ENCODE assay signal across 15 cellular contexts in genomic region chr13:73989244-73989843, GRCh38.
DNase-seq lines count a peak whose midpoint lies in the region; ATAC-seq, FAIRE-seq and TF ChIP-seq lines count a peak whose summit lies in the region.
"Had no signal": no experiment of that assay in that cellular context is flagged by ENCODE, and none has a peak within 500 bp of the region (broad histone marks: within the 10 kb centered on the region; RNA-seq: fewer than 3 reads in every experiment).

No MANE protein-coding gene starts in this region.

- H3K36me3 Mint-ChIP-seq in activated T-cell treated with anti-CD3 and anti-CD28 coated beads, Interleukin-2, amount 50 U/mL, for 72 hours (ENCODE audit: insufficient read depth in 2 of 2) = peaks cover 0 to 1% of the 10 kb centered on the region in 2 donors
- peaks cover 17% of the 10 kb centered on the region for H3K36me3 Mint-ChIP-seq in neural progenitor cell

- CTCF ChIA-PET in H1 (lab: Charles Lee; ENCODE audit: partially characterized antibody) = interaction anchor here (1.1 kb wide), 1 partner anchor 9 kb away, joined by 4 read pairs; no protein-coding TSS in a partner anchor

- H2BK12ac ChIP-seq in H1 (ENCODE audit: low read depth, low read length) = peak overlapping the region; percentile 30; the same call in 1 of the 2 replicates

- H3K27ac Mint-ChIP-seq in activated T-cell treated with anti-CD3 and anti-CD28 coated beads, Interleukin-2, amount 50 U/mL, for 72 hours = peak overlapping the region; percentile 30
- H3K27ac Mint-ChIP-seq in neural progenitor cell = peak overlapping the region; percentile 13

- no peak overlapping the region for H2AK5ac ChIP-seq in H1 (ENCODE audit: low read depth, low read length)

- H4K20me1 ChIP-seq in Karpas-422 (ENCODE audit: insufficient read depth, low read depth, low read length) = no peaks in the 10 kb centered on the region
- no peaks in the 10 kb centered on the region for H4K20me1 ChIP-seq in H1 (replicated peaks in 1 of 2; ENCODE audit: control insufficient read depth in 1 of 2, insufficient read depth in 2 of 2, low read length in 2 of 2)
- no peaks in the 10 kb centered on the region for H4K20me1 ChIP-seq in neural progenitor cell (ENCODE audit: low read depth)

- no peak overlapping the region for H3K23ac ChIP-seq in H1 (ENCODE audit: insufficient read length)

- no peak for DNase-seq in activated T-cell treated with anti-CD3 and anti-CD28 coated beads, Interleukin-2, amount 50 U/mL, for 72 hours
- no peak for DNase-seq in activated T-cell treated with anti-CD3 and anti-CD28 coated beads for 4 hours
- no peak for DNase-seq in Karpas-422
- DNase-seq in H1 (ENCODE audit: low read depth in 1 of 2, low spot score in 2 of 2) = no peak
- DNase-seq in neural progenitor cell (ENCODE audit: low spot score) = no peak
- DNase-seq in UCSD-AML1 (lab: John Stamatoyannopoulos, UW; ENCODE audit: unreplicated experiment) = no peak
- DNase-seq in psoas muscle = no peak
- DNase-seq: activated CD4-positive, alpha-beta T cell treated with anti-CD3 and anti-CD28 coated beads, Interleukin-2, amount 50 U/mL, for 48 hours; activated effector memory CD4-positive, alpha-beta T cell treated with anti-CD3 and anti-CD28 coated beads, Interleukin-2, amount 50 U/mL, for 16 hours; body of pancreas; stimulated activated CD4-positive, alpha-beta T cell treated with anti-CD3 and anti-CD28 coated beads, Interleukin-2, amount 100 ng/mL, for 24 hours; T1000 had no signal

- H3K9me3 ChIP-seq in Karpas-422 (ENCODE audit: low read length) (no peaks in the 10 kb centered on the region), H1 (ENCODE audit: insufficient read depth in 2 of 2, low read depth in 1 of 2, low read length in 1 of 2) (no peaks in the 10 kb centered on the region), neural progenitor cell (ENCODE audit: low read depth) (no peaks in the 10 kb centered on the region), psoas muscle (no peaks in the 10 kb centered on the region)
- H3K9me3 ChIP-seq: body of pancreas had no signal

- H3K4me1 ChIP-seq in Karpas-422 (ENCODE audit: low read length) (peaks cover 71% of the 10 kb centered on the region), H1 (replicated peaks in 1 of 4; ENCODE audit: control insufficient read depth in 3 of 4, insufficient read depth in 4 of 4, low read length in 3 of 4) (peaks cover 0 to 9% (median 6%) of the 10 kb centered on the region in 4 experiments; a peak in 4 of 7 replicates), neural progenitor cell (peaks cover 27% of the 10 kb centered on the region), psoas muscle (no peaks in the 10 kb centered on the region)
- H3K4me1 ChIP-seq: body of pancreas had no signal

- no peaks in the 10 kb centered on the region for H3K9me2 ChIP-seq in Karpas-422 (replicated peaks; ENCODE audit: insufficient read depth, low read length)

- H3K14ac ChIP-seq in H1 (ENCODE audit: insufficient read length) = no peak overlapping the region

- no peak for TF ChIP-seq EP300 in H1 (IDR thresholded peaks at IDR 0.05; ENCODE audit: borderline replicate concordance in 1 of 2, low read depth in 2 of 2, low read length in 2 of 2)

- no peak overlapping the region for H2BK5ac ChIP-seq in H1 (ENCODE audit: low read depth, low read length)

- H3K27ac ChIP-seq in Karpas-422 (ENCODE audit: low read length) = peak overlapping the region; percentile 98
- H3K27ac ChIP-seq in H1 (ENCODE audit: low read depth, low read length) = no peak overlapping the region
- no peak overlapping the region for H3K27ac ChIP-seq in neural progenitor cell
- H3K27ac ChIP-seq in psoas muscle = no peak overlapping the region
- H3K27ac ChIP-seq: body of pancreas had no signal

- H2BK15ac ChIP-seq in H1 (ENCODE audit: low read length) = no peak overlapping the region

- H4K8ac ChIP-seq in H1 (ENCODE audit: extremely low read depth, insufficient read depth, low read length) = no peak overlapping the region

- no peak overlapping the region for H2BK20ac ChIP-seq in H1 (ENCODE audit: low read length)

- peak overlapping the region; percentile 24 for H3K4me2 ChIP-seq in Karpas-422 (ENCODE audit: low read depth, low read length, poor library complexity, severe bottlenecking)
- no peak overlapping the region for H3K4me2 ChIP-seq in H1 (ENCODE audit: insufficient read depth in 1 of 2, low read depth in 2 of 2, low read length in 2 of 2)
- H3K4me2 ChIP-seq in neural progenitor cell = no peak overlapping the region

- no peak overlapping the region for H3K4me3 Mint-ChIP-seq in activated T-cell treated with anti-CD3 and anti-CD28 coated beads, Interleukin-2, amount 50 U/mL, for 72 hours
- no peak overlapping the region for H3K4me3 Mint-ChIP-seq in neural progenitor cell

- peak overlapping the region; percentile 23; the same call in 1 of the 2 replicates for H3K9ac ChIP-seq in Karpas-422 (ENCODE audit: low read length)
- no peak overlapping the region for H3K9ac ChIP-seq in H1 (replicated peaks in 1 of 4; ENCODE audit: extremely low read depth in 1 of 4, low read depth in 3 of 4, low read length in 3 of 4)
- no peak overlapping the region for H3K9ac ChIP-seq in neural progenitor cell

- no peaks in the 10 kb centered on the region; the same call in 1 of the 2 replicates for H3K23me2 ChIP-seq in H1 (ENCODE audit: low read depth, low read length)

- no peak overlapping the region for H2AFZ ChIP-seq in Karpas-422 (ENCODE audit: low read length)
- no peak overlapping the region for H2AFZ ChIP-seq in H1 (ENCODE audit: low read length)
- H2AFZ ChIP-seq in neural progenitor cell (replicated peaks) = no peak overlapping the region

- peaks cover 37% of the 10 kb centered on the region for H3K4me1 Mint-ChIP-seq in activated T-cell treated with anti-CD3 and anti-CD28 coated beads, Interleukin-2, amount 50 U/mL, for 72 hours (ENCODE audit: low read depth)
- H3K4me1 Mint-ChIP-seq in neural progenitor cell = peaks cover 32% of the 10 kb centered on the region

- TF ChIP-seq POLR2A in H1 (IDR thresholded peaks at IDR 0.05; ENCODE audit: control extremely low read depth in 1 of 2, low read depth in 2 of 2, low read length in 2 of 2) = no peak

- peaks cover 12% of the 10 kb centered on the region for H3K36me3 ChIP-seq in Karpas-422 (ENCODE audit: insufficient read depth, low read length)
- no peaks in the 10 kb centered on the region for H3K36me3 ChIP-seq in H1 (ENCODE audit: control insufficient read depth in 2 of 4, insufficient read depth in 4 of 4, low read length in 3 of 4)
- H3K36me3 ChIP-seq in neural progenitor cell = no peaks in the 10 kb centered on the region
- H3K36me3 ChIP-seq in psoas muscle (ENCODE audit: insufficient read depth in 1 of 2, low read depth in 1 of 2) = peaks cover 0 to 4% of the 10 kb centered on the region in 2 donors

- POLR2A ChIA-PET in H1 (lab: Charles Lee; ENCODE audit: partially characterized antibody) = no interaction called here

- H3K27me3 ChIP-seq in Karpas-422 (ENCODE audit: low read length) (no peaks in the 10 kb centered on the region), H1 (replicated peaks in 1 of 4; ENCODE audit: control insufficient read depth in 3 of 4, extremely low read depth in 1 of 4, insufficient read depth in 3 of 4, low read length in 3 of 4) (no peaks in the 10 kb centered on the region), neural progenitor cell (no peaks in the 10 kb centered on the region), psoas muscle (ENCODE audit: insufficient read depth in 3 of 3, low read length in 2 of 3) (no peaks in the 10 kb centered on the region)
- H3K27me3 ChIP-seq: body of pancreas had no signal

- no peaks in the 10 kb centered on the region for H3K79me1 ChIP-seq in H1 (ENCODE audit: low read depth, low read length)

- H3K27me3 Mint-ChIP-seq in activated T-cell treated with anti-CD3 and anti-CD28 coated beads, Interleukin-2, amount 50 U/mL, for 72 hours (ENCODE audit: low read depth) = no peaks in the 10 kb centered on the region
- peaks cover 2% of the 10 kb centered on the region for H3K27me3 Mint-ChIP-seq in neural progenitor cell (ENCODE audit: insufficient read depth, low read depth)

- H3K56ac ChIP-seq in H1 (replicated peaks; ENCODE audit: insufficient read length, low read depth, low read length) = no peak overlapping the region

- FAIRE-seq in H1 (lab: Jason Lieb, UNC) = no peak
- FAIRE-seq: D721Med had no signal

- no peaks in the 10 kb centered on the region for H3F3A ChIP-seq in neural progenitor cell (ENCODE audit: low read depth)

- no peaks in the 10 kb centered on the region for H3K9me3 Mint-ChIP-seq in activated T-cell treated with anti-CD3 and anti-CD28 coated beads, Interleukin-2, amount 50 U/mL, for 72 hours
- H3K9me3 Mint-ChIP-seq in neural progenitor cell = no peaks in the 10 kb centered on the region

- H3K4ac ChIP-seq in H1 (replicated peaks; ENCODE audit: insufficient read length, low read depth, low read length) = no peak overlapping the region

- H4K91ac ChIP-seq in H1 (replicated peaks; ENCODE audit: insufficient read length, low read length) = no peak overlapping the region

- TF ChIP-seq CTCF in H1 (IDR thresholded peaks at IDR 0.05; ENCODE audit: control extremely low read depth in 1 of 3, insufficient read depth in 1 of 3, low read depth in 1 of 3, low read length in 3 of 3) (no peak), neural progenitor cell (IDR thresholded peaks at IDR 0.05) (no peak), psoas muscle (IDR thresholded peaks at IDR 0.05) (no peak)

- H3K18ac ChIP-seq in H1 (ENCODE audit: extremely low read depth, low read length) = no peak overlapping the region

- peaks cover 66% of the 10 kb centered on the region for H3K79me2 ChIP-seq in Karpas-422 (ENCODE audit: low read length)
- H3K79me2 ChIP-seq in H1 (ENCODE audit: control insufficient read depth in 1 of 2, insufficient read depth in 2 of 2, low read length in 2 of 2) = no peaks in the 10 kb centered on the region
- H3K79me2 ChIP-seq in neural progenitor cell (ENCODE audit: low read depth) = no peaks in the 10 kb centered on the region

- intact Hi-C loops in psoas muscle (cut with DNase I) = no loop called here

- H2BK120ac ChIP-seq in H1 (replicated peaks; ENCODE audit: low read depth, low read length) = no peak overlapping the region

- H3K4me3 ChIP-seq in Karpas-422 (ENCODE audit: low read length) (no peak overlapping the region), H1 (ENCODE audit: extremely low read depth in 1 of 4, insufficient read depth in 2 of 4, low read depth in 3 of 4, low read length in 4 of 4) (no peak overlapping the region), neural progenitor cell (no peak overlapping the region), psoas muscle (no peak overlapping the region)
- H3K4me3 ChIP-seq: body of pancreas had no signal

- TF ChIP-seq RAD21 in H1 (IDR thresholded peaks at IDR 0.05 in 1 of 2, conservative IDR thresholded peaks at IDR 0.05 in 1 of 2; ENCODE audit: low read depth in 2 of 2, low read length in 2 of 2) = no peak

- WGBS in H1 (ENCODE audit: extremely low coverage in 1 of 2, insufficient coverage in 1 of 2, insufficient read length in 1 of 2, insufficient replicate concordance in 2 of 2, low coverage in 1 of 2, low lambda C conversion rate in 2 of 2, missing lambda C conversion rate in 1 of 2), 2 experiments = 88% methylated on average over 4 of the region's 4 CpGs; no CpG with 5 or more reads in 1 of the 2 experiments
- WGBS in psoas muscle, 3 donors = 91 to 93% (median 93%) methylated on average over 4 of the region's 4 CpGs

- no peak for ATAC-seq in activated T-cell treated with anti-CD3 and anti-CD28 coated beads, Interleukin-2, amount 50 U/mL, for 72 hours (replicated peaks in 1 of 2)
- no peak for ATAC-seq in GM18511 (IDR thresholded peaks at IDR 0.05; ENCODE audit: unreplicated experiment)
- ATAC-seq in psoas muscle = no peak
- ATAC-seq: body of pancreas, sciatic nerve had no signal

- no peak overlapping the region for H4K5ac ChIP-seq in H1 (ENCODE audit: insufficient read length, low read depth, low read length)
